ENCODE assay signal across 1 cellular context in genomic region chr14:99185436-99186068, GRCh38.
TF ChIP-seq lines count a peak whose summit lies in the region.

No MANE protein-coding gene starts in this region.

TF ChIP-seq in GM23338, 12 proteins besides CTCF, POLR2A, EP300 and RAD21:
- no peak for TF ChIP-seq EZH2phosphoT487 (IDR thresholded peaks at IDR 0.05; ENCODE audit: unreplicated experiment)
- no peak for TF ChIP-seq ZNF462 (CRISPR knock-in tag; IDR thresholded peaks at IDR 0.05)
- TF ChIP-seq CREB1 (CRISPR knock-in tag; IDR thresholded peaks at IDR 0.05; ENCODE audit: low read depth) = no peak
